Comparison of ENCODE assay signal across 10 cellular contexts in genomic region chr19:42776750-42777612, GRCh38. TPM values are rescaled to one million over a fixed set of nuclear protein-coding genes. Genes with fewer than 3 reads are reported as not detected.
DNase-seq lines count a peak whose midpoint lies in the region; ATAC-seq, FAIRE-seq and TF ChIP-seq lines count a peak whose summit lies in the region.
"Not testable (repeated sequence)": the region's sequence is repeated elsewhere in the genome, so short reads cannot be mapped to it uniquely, and the experiment has no call there.
"Had no signal": no experiment of that assay in that cellular context is flagged by ENCODE, and none has a peak within 500 bp of the region (broad histone marks: within the 10 kb centered on the region; RNA-seq: fewer than 3 reads in every experiment).

No MANE protein-coding gene starts in this region.

- H3K36me3 ChIP-seq in SJCRH30; endothelial cell of umbilical vein (ENCODE audit: control insufficient read depth in 2 of 2, extremely low read depth in 1 of 2, insufficient read depth in 2 of 2, low read length in 2 of 2); right lobe of liver: not testable (repeated sequence)

- H3K27me3 ChIP-seq in SJCRH30; endothelial cell of umbilical vein (ENCODE audit: control insufficient read depth in 2 of 2, insufficient read depth in 2 of 2, low read length in 2 of 2); right lobe of liver: not testable (repeated sequence)

- H4K20me1 ChIP-seq in endothelial cell of umbilical vein (replicated peaks; ENCODE audit: control insufficient read depth, extremely low read depth, insufficient read depth, low read length), result not testable (repeated sequence)

- DNase-seq in AG09309 (ENCODE audit: low read depth); GM13976 (ENCODE audit: low spot score); endothelial cell of umbilical vein (ENCODE audit: low read depth, low spot score): not testable (repeated sequence)
- DNase-seq in NCI-H1417 (lab: John Stamatoyannopoulos, UW) (peak; percentile 15 to 57 (median 38)), SJCRH30 (peak; percentile 51 to 64), right lobe of liver (peak; percentile 59 to 80 (median 63))
- peak; percentile 8 for DNase-seq in activated T-cell treated with anti-CD3 and anti-CD28 coated beads, Interleukin-2, amount 50 U/mL, for 4 hours
- DNase-seq in stimulated activated CD4-positive, alpha-beta T cell treated with anti-CD3 and anti-CD28 coated beads, Interleukin-15, amount 100 ng/mL, for 24 hours, result peak; percentile 65

- WGBS in right lobe of liver (ENCODE audit: insufficient coverage, low coverage, low lambda C conversion rate, missing lambda C conversion rate), result 22% methylated on average over 9 of the region's 12 CpGs

- not testable (repeated sequence) for H3K36me3 Mint-ChIP-seq in activated T-cell treated with anti-CD3 and anti-CD28 coated beads, Interleukin-2, amount 50 U/mL, for 4 hours (ENCODE audit: insufficient read depth)

- BruUV-seq in endothelial cell of umbilical vein (replicated peaks; lab: Mats Ljungman, UMichigan), result not testable (repeated sequence)

- intact Hi-C loops in endothelial cell of umbilical vein (cut with micrococcal nuclease), result loop anchor here (2.0 kb wide), 1 partner anchor 170 kb away; no protein-coding TSS in a partner anchor
- intact Hi-C loops in right lobe of liver (cut with DNase I), result not testable (repeated sequence)

- H3K27ac ChIP-seq in SJCRH30; endothelial cell of umbilical vein (ENCODE audit: insufficient read depth, low read depth, low read length); right lobe of liver: not testable (repeated sequence)

- H3K4me1 Mint-ChIP-seq in activated T-cell treated with anti-CD3 and anti-CD28 coated beads, Interleukin-2, amount 50 U/mL, for 4 hours (ENCODE audit: low read depth), result not testable (repeated sequence)

- H3K27me3 Mint-ChIP-seq in activated T-cell treated with anti-CD3 and anti-CD28 coated beads, Interleukin-2, amount 50 U/mL, for 4 hours (ENCODE audit: low read depth), result peaks cover 56% of the 10 kb centered on the region

- H3K9me3 Mint-ChIP-seq in activated T-cell treated with anti-CD3 and anti-CD28 coated beads, Interleukin-2, amount 50 U/mL, for 4 hours, result not testable (repeated sequence)

- H3K4me2 ChIP-seq in endothelial cell of umbilical vein (ENCODE audit: insufficient read depth, low read length), result not testable (repeated sequence)

- H3K9ac ChIP-seq in endothelial cell of umbilical vein (replicated peaks; ENCODE audit: extremely low read depth, insufficient read depth, low read length), result not testable (repeated sequence)

- not testable (repeated sequence) for H3K4me1 ChIP-seq in SJCRH30; endothelial cell of umbilical vein (ENCODE audit: control insufficient read depth, extremely low read depth, insufficient read depth, low read length); right lobe of liver

- dilution Hi-C loops in endothelial cell of umbilical vein (cut with MboI; ENCODE audit: extremely low pct_ligation_motif_present, low sequenced_read_pairs), result not testable (repeated sequence)

- not testable (repeated sequence) for H3K9me1 ChIP-seq in endothelial cell of umbilical vein (replicated peaks; ENCODE audit: control insufficient read depth, extremely low read depth, insufficient read depth, low read length)

- H3K79me2 ChIP-seq in endothelial cell of umbilical vein (ENCODE audit: control insufficient read depth, insufficient read depth, low read length), result not testable (repeated sequence)

- not testable (repeated sequence) for H3K4me3 Mint-ChIP-seq in activated T-cell treated with anti-CD3 and anti-CD28 coated beads, Interleukin-2, amount 50 U/mL, for 4 hours

- not testable (repeated sequence) for H3K4me3 ChIP-seq in AG09309 (ENCODE audit: control insufficient read depth, low read depth, low read length); SJCRH30; endothelial cell of umbilical vein (replicated peaks in 1 of 3; ENCODE audit: insufficient read depth in 1 of 3, low read depth in 1 of 3, low read length in 3 of 3); right lobe of liver

- TF ChIP-seq CTCF in AG09309 (IDR thresholded peaks at IDR 0.05; ENCODE audit: control insufficient read depth, insufficient read depth, low read depth, low read length, missing control alignments), result peak; percentile 88
- TF ChIP-seq CTCF in GM13976 (IDR thresholded peaks at IDR 0.05; ENCODE audit: borderline replicate concordance, control extremely low read depth, extremely low read depth, insufficient read depth, missing control alignments), result peak; percentile 72
- peak; percentile 31 to 42 for TF ChIP-seq CTCF in endothelial cell of umbilical vein (IDR thresholded peaks at IDR 0.05; ENCODE audit: extremely low read depth in 1 of 2, insufficient read depth in 1 of 2, low read depth in 1 of 2, low read length in 2 of 2)
- peak; percentile 48 to 91 (median 80) for TF ChIP-seq CTCF in right lobe of liver (IDR thresholded peaks at IDR 0.05)

- H3K9me3 ChIP-seq in SJCRH30 (replicated peaks); endothelial cell of umbilical vein (replicated peaks; ENCODE audit: control insufficient read depth, insufficient read depth, low read length); right lobe of liver: not testable (repeated sequence)

- FAIRE-seq in endothelial cell of umbilical vein (lab: Jason Lieb, UNC), result not testable (repeated sequence)

- CTCF ChIA-PET in endothelial cell of umbilical vein (lab: Charles Lee), result not testable (repeated sequence)

- POLR2A ChIA-PET in endothelial cell of umbilical vein (lab: Charles Lee), result not testable (repeated sequence)

- not testable (repeated sequence) for H2AFZ ChIP-seq in endothelial cell of umbilical vein (ENCODE audit: low read depth, low read length)

- ATAC-seq in activated T-cell treated with anti-CD3 and anti-CD28 coated beads, Interleukin-2, amount 50 U/mL, for 4 hours; right lobe of liver: not testable (repeated sequence)

- not testable (repeated sequence) for TF ChIP-seq POLR2A in endothelial cell of umbilical vein (IDR thresholded peaks at IDR 0.05; ENCODE audit: low read depth, low read length); right lobe of liver (IDR thresholded peaks at IDR 0.05)

- in situ Hi-C loops in GM13976 (cut with MboI; ENCODE audit: low sequenced_read_pairs, unreplicated experiment), result not testable (repeated sequence)

RNA-seq across cellular contexts. Expression of gene PSG8, which starts 11.5 kb away (rescaled TPM):
- total RNA-seq in SJCRH30 (2014; rRNA removed; shearing (Covaris generic)), result not detected in 2 replicates
- total RNA-seq in activated T-cell treated with anti-CD3 and anti-CD28 coated beads, Interleukin-2, amount 50 U/mL, for 4 hours, result not detected
- total RNA-seq in endothelial cell of umbilical vein, result not detected in 2 replicates
- polyA plus RNA-seq in endothelial cell of umbilical vein, result not detected in 2 replicates
- polyA plus RNA-seq in endothelial cell of umbilical vein (2011; cell fraction: cytosol; rRNA removed), result not detected in 2 replicates
- not detected in 2 replicates for polyA plus RNA-seq in endothelial cell of umbilical vein (2011; cell fraction: nucleus; rRNA removed)
- not detected in 2 replicates for polyA plus RNA-seq in endothelial cell of umbilical vein (2012)
- polyA minus RNA-seq in endothelial cell of umbilical vein, result not detected in 2 replicates
- not detected for polyA minus RNA-seq in endothelial cell of umbilical vein (2011; cell fraction: cytosol; rRNA and poly(A)+ RNA removed)
- polyA minus RNA-seq in endothelial cell of umbilical vein (2011; cell fraction: nucleus; rRNA and poly(A)+ RNA removed), result not detected in 2 replicates
- total RNA-seq in right lobe of liver, result not detected
- total RNA-seq: CD8-positive, alpha-beta memory T cell; esophagus mucosa had no signal
- polyA plus RNA-seq: CD8-positive, alpha-beta memory T cell had no signal

RNA-seq across cellular contexts. Expression of gene PSG3, which starts 36.7 kb away (rescaled TPM):
- total RNA-seq in SJCRH30 (2014; rRNA removed; shearing (Covaris generic)), result not detected in 2 replicates
- not detected for total RNA-seq in activated T-cell treated with anti-CD3 and anti-CD28 coated beads, Interleukin-2, amount 50 U/mL, for 4 hours
- total RNA-seq in endothelial cell of umbilical vein (not detected in 2 replicates), right lobe of liver (not detected)
- polyA plus RNA-seq in endothelial cell of umbilical vein, result not detected in 2 replicates
- polyA plus RNA-seq in endothelial cell of umbilical vein (2011; cell fraction: cytosol; rRNA removed), result not detected in 2 replicates
- not detected in 2 replicates for polyA plus RNA-seq in endothelial cell of umbilical vein (2011; cell fraction: nucleus; rRNA removed)
- polyA plus RNA-seq in endothelial cell of umbilical vein (2012), result not detected in 2 replicates
- polyA minus RNA-seq in endothelial cell of umbilical vein, result not detected in 2 replicates
- polyA minus RNA-seq in endothelial cell of umbilical vein (2011; cell fraction: cytosol; rRNA and poly(A)+ RNA removed), result not detected
- polyA minus RNA-seq in endothelial cell of umbilical vein (2011; cell fraction: nucleus; rRNA and poly(A)+ RNA removed), result not detected in 2 replicates
- total RNA-seq: CD8-positive, alpha-beta memory T cell; esophagus mucosa had no signal
- polyA plus RNA-seq: CD8-positive, alpha-beta memory T cell had no signal

Comparison
In these comparisons a context has a peak if more than half of its experiments do, and no peak if none do; other contexts are left out.
1. CTCF ChIP-seq: peak in every context shown above with its lines; median percentile 88 in AG09309; 80 in right lobe of liver; 72 in GM13976; 36 in endothelial cell of umbilical vein.